Comparison of ENCODE assay signal across 24 cellular contexts in genomic region chr6:116482780-116483179, GRCh38. TPM values are rescaled to one million over a fixed set of nuclear protein-coding genes. Genes with fewer than 3 reads are reported as not detected.
"Had no signal": no experiment of that assay in that cellular context is flagged by ENCODE, and none has a peak within 500 bp of the region (broad histone marks: within the 10 kb centered on the region; RNA-seq: fewer than 3 reads in every experiment).

No MANE protein-coding gene starts in this region.

- H3K9me3 ChIP-seq: gastrocnemius medialis, mucosa of descending colon, neutrophil, prostate gland, right atrium auricular region, sigmoid colon, stomach, thyroid gland had no signal

- H3K4me1 ChIP-seq: gastrocnemius medialis, prostate gland, right atrium auricular region, sigmoid colon, thyroid gland had no signal

- ATAC-seq: effector memory CD8-positive, alpha-beta T cell; gastrocnemius medialis; left lobe of liver; natural killer cell treated with Interleukin-12 subunit alpha and Interleukin-12 subunit beta and Interleukin-15 and Interleukin-18, amount 100 ng/mL, for 72 hours; stimulated activated effector memory CD8-positive, alpha-beta T cell treated with anti-CD3 and anti-CD28 coated beads, Interleukin-12 subunit alpha, Interleukin-12 subunit beta, amount 100 ng/mL, for 72 hours had no signal

- H3K27ac ChIP-seq: gastrocnemius medialis, neutrophil, prostate gland, right atrium auricular region, sigmoid colon, stomach, thyroid gland had no signal

- H3K27me3 ChIP-seq: gastrocnemius medialis, neutrophil, right atrium auricular region, sigmoid colon, stomach, thyroid gland had no signal

- H3K36me3 ChIP-seq: gastrocnemius medialis, neutrophil, prostate gland, right atrium auricular region, sigmoid colon, stomach, thyroid gland had no signal

- DNase-seq: cortex of kidney; effector memory CD8-positive, alpha-beta T cell; foreskin fibroblast; gastrocnemius medialis; head of caudate nucleus; mesenchymal stem cell; mucosa of descending colon; naive B cell; sigmoid colon; stimulated activated CD4-positive, alpha-beta T cell treated with anti-CD3 and anti-CD28 coated beads, Interleukin-2, amount 100 ng/mL, for 24 hours; stimulated activated CD4-positive, alpha-beta T cell treated with anti-CD3 and anti-CD28 coated beads, Interleukin-4, amount 100 ng/mL, for 24 hours; stimulated activated naive CD4-positive, alpha-beta T cell treated with Interleukin-2 at 50 U/mL for 16 hours; stomach; thyroid gland; trophoblast cell had no signal

- H3K4me3 ChIP-seq: gastrocnemius medialis, lung, mucosa of descending colon, prostate gland, right atrium auricular region, sigmoid colon, stomach, thyroid gland had no signal

- FAIRE-seq: endometrium, keratinocyte had no signal

RNA-seq across cellular contexts. Expression of gene CALHM5, which starts 28.7 kb away (rescaled TPM):
- total RNA-seq: natural killer cell treated with Interleukin-12 subunit alpha and Interleukin-12 subunit beta and Interleukin-15 and Interleukin-18, amount 100 ng/mL, for 72 hours had no signal
